Comparison of ENCODE assay signal across 21 cellular contexts in the genomic region with DNA sequence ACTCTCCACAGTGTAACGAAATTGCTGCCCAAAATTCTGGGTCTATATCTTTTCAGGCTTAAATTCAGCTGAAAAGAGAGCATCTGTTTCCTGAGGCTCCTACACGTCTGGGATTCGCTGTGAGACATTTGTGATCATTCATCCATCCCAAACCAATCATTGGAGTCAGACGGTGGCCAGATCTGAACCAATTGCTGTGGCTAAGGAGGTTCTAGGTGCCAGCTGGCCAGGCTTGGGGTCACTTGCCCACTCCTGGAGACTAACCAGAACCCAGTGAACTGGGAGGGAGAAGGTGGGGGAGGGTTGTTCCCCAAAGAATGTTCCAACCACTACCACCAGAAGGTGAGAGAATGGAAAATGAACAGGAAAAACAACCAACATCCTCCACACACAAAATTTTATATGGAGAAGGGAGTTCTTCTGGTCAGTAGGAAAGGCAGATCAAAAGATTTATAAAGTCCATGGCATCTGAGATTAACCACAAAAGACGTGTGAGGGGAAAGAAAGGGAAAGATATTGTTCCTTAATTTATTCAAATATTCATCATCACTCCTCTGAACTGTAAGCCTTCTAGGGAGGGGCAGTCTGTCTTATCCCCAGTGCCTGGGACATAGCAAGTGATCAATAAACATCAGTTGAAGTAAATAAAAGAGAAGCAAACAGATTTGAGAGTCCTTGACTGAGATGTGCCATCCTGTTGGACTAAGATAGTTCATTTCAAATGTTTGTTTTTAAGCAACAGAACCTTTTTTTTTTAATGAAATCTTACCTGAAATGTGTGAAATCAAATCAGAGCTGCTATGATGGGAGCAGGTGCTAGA. TPM values are rescaled to one million over a fixed set of nuclear protein-coding genes. Genes with fewer than 3 reads are reported as not detected.
DNase-seq lines count a peak whose midpoint lies in the region; ATAC-seq and TF ChIP-seq lines count a peak whose summit lies in the region.
"Had no signal": no experiment of that assay in that cellular context is flagged by ENCODE, and none has a peak within 500 bp of the region (broad histone marks: within the 10 kb centered on the region; RNA-seq: fewer than 3 reads in every experiment).

No MANE protein-coding gene starts in this region.

- H3K4me1 ChIP-seq in BLaER1 treated with 17β-estradiol and CSF1 and Interleukin-3, amounts not matched to agents 10 nM and 100 nM = peaks cover 29 to 40% (median 31%) of the 10 kb centered on the region in 10 experiments
- peaks cover 25% of the 10 kb centered on the region for H3K4me1 ChIP-seq in skeletal muscle satellite cell (ENCODE audit: control insufficient read depth, insufficient read depth, low read length)

- in situ Hi-C loops in GM13976 (cut with MboI; ENCODE audit: low sequenced_read_pairs, unreplicated experiment) = no loop called here

- peaks cover 15 to 25% (median 20%) of the 10 kb centered on the region in 11 experiments for H3K27me3 ChIP-seq in BLaER1 treated with 17β-estradiol and CSF1 and Interleukin-3, amounts not matched to agents 10 nM and 100 nM
- peaks cover 19% of the 10 kb centered on the region for H3K27me3 ChIP-seq in skeletal muscle satellite cell (ENCODE audit: control insufficient read depth, insufficient read depth, low read length)
- H3K27me3 ChIP-seq: brain microvascular endothelial cell had no signal

- peaks cover 4% of the 10 kb centered on the region for H3K9me3 Mint-ChIP-seq in glutamatergic neuron (ENCODE audit: unreplicated experiment)
- H3K9me3 Mint-ChIP-seq: activated CD8-positive, alpha-beta T cell treated with anti-CD3 and anti-CD28 coated beads for 36 hours; activated naive CD8-positive, alpha-beta T cell treated with anti-CD3 and anti-CD28 coated beads, Interleukin-2, amount 50 U/mL, for 24 hours had no signal

- H3K36me3 Mint-ChIP-seq in glutamatergic neuron (ENCODE audit: unreplicated experiment) = no peaks in the 10 kb centered on the region

- H4K20me1 ChIP-seq in BLaER1 treated with 17β-estradiol and CSF1 and Interleukin-3, amounts not matched to agents 10 nM and 100 nM = no peaks in the 10 kb centered on the region

- no peaks in the 10 kb centered on the region for H3K36me3 ChIP-seq in BLaER1 treated with 17β-estradiol and CSF1 and Interleukin-3, amounts not matched to agents 10 nM and 100 nM
- H3K36me3 ChIP-seq in skeletal muscle satellite cell (ENCODE audit: insufficient read depth, low read length) = no peaks in the 10 kb centered on the region
- H3K36me3 ChIP-seq: brain microvascular endothelial cell, gastroesophageal sphincter had no signal

- H3K4me3 ChIP-seq in BLaER1 treated with 17β-estradiol and CSF1 and Interleukin-3, amounts not matched to agents 10 nM and 100 nM = no peak overlapping the region
- H3K4me3 ChIP-seq in skeletal muscle satellite cell (ENCODE audit: low read length) = no peak overlapping the region
- H3K4me3 ChIP-seq: gastroesophageal sphincter, lung had no signal

- peak overlapping the region in 9 of 11 experiments; percentile 23 to 69 (median 59); a peak in 12 of 22 replicates for H3K27ac ChIP-seq in BLaER1 treated with 17β-estradiol and CSF1 and Interleukin-3, amounts not matched to agents 10 nM and 100 nM
- H3K27ac ChIP-seq: brain microvascular endothelial cell, gastroesophageal sphincter had no signal

- peaks cover 5% of the 10 kb centered on the region for H3K27me3 Mint-ChIP-seq in glutamatergic neuron (ENCODE audit: unreplicated experiment)

- peak overlapping the region; percentile 58 to 85 (median 73) for H3K4me2 ChIP-seq in BLaER1 treated with 17β-estradiol and CSF1 and Interleukin-3, amounts not matched to agents 10 nM and 100 nM
- H3K4me2 ChIP-seq in skeletal muscle satellite cell (ENCODE audit: low read length) = peak overlapping the region; percentile 50

- ATAC-seq in GM18867 (IDR thresholded peaks at IDR 0.05; ENCODE audit: unreplicated experiment) = no peak
- ATAC-seq: activated CD8-positive, alpha-beta T cell treated with anti-CD3 and anti-CD28 coated beads for 36 hours; activated naive CD8-positive, alpha-beta T cell treated with anti-CD3 and anti-CD28 coated beads, Interleukin-2, amount 50 U/mL, for 24 hours; esophagus mucosa; gastroesophageal sphincter had no signal

- H3K9ac ChIP-seq in BLaER1 treated with 17β-estradiol and CSF1 and Interleukin-3, amounts not matched to agents 10 nM and 100 nM = peak overlapping the region in 4 of 11 experiments; percentile 29 to 58 (median 48); a peak in 4 of 22 replicates
- H3K9ac ChIP-seq in skeletal muscle satellite cell (ENCODE audit: low read depth, low read length) = no peak overlapping the region

- peaks cover 0 to 13% (median 0%) of the 10 kb centered on the region in 11 experiments; a peak in 7 of 22 replicates for H3K9me3 ChIP-seq in BLaER1 treated with 17β-estradiol and CSF1 and Interleukin-3, amounts not matched to agents 10 nM and 100 nM (replicated peaks in 1 of 11)
- no peaks in the 10 kb centered on the region for H3K9me3 ChIP-seq in skeletal muscle satellite cell (replicated peaks; ENCODE audit: low read length)
- H3K9me3 ChIP-seq: gastroesophageal sphincter had no signal

- peak; percentile 9 for DNase-seq in NCI-H1694 (lab: John Stamatoyannopoulos, UW)
- DNase-seq in glutamatergic neuron = no peak
- no peak for DNase-seq in GM13976 (ENCODE audit: low spot score)
- DNase-seq in NCI-H2081 treated with DMSO at 0.1 percent for 48 hours (lab: John Stamatoyannopoulos, UW) = no peak
- DNase-seq: activated CD4-positive, CD25-positive, alpha-beta regulatory T cell treated with anti-CD3 and anti-CD28 coated beads, Interleukin-2, amount 50 U/mL, for 72 hours; activated CD8-positive, alpha-beta T cell treated with anti-CD3 and anti-CD28 coated beads for 36 hours; activated gamma-delta T cell; activated naive CD8-positive, alpha-beta T cell treated with anti-CD3 and anti-CD28 coated beads, Interleukin-2, amount 50 U/mL, for 24 hours; activated T-cell treated with anti-CD3 and anti-CD28 coated beads for 4 hours; effector CD8-positive, alpha-beta T cell; NCI-H1417 treated with DMSO at 0.1 percent for 48 hours; NCI-H748 treated with DMSO at 0.1 percent for 48 hours; nucleus accumbens; Right ventricle myocardium superior had no signal

- H3K27ac Mint-ChIP-seq in glutamatergic neuron (ENCODE audit: unreplicated experiment) = no peak overlapping the region
- H3K27ac Mint-ChIP-seq: activated CD8-positive, alpha-beta T cell treated with anti-CD3 and anti-CD28 coated beads for 36 hours; activated naive CD8-positive, alpha-beta T cell treated with anti-CD3 and anti-CD28 coated beads, Interleukin-2, amount 50 U/mL, for 24 hours had no signal

- H3K4me3 Mint-ChIP-seq in glutamatergic neuron (ENCODE audit: unreplicated experiment) = peak overlapping the region; percentile 20
- H3K4me3 Mint-ChIP-seq: activated CD8-positive, alpha-beta T cell treated with anti-CD3 and anti-CD28 coated beads for 36 hours; activated naive CD8-positive, alpha-beta T cell treated with anti-CD3 and anti-CD28 coated beads, Interleukin-2, amount 50 U/mL, for 24 hours had no signal

- H3K4me1 Mint-ChIP-seq in glutamatergic neuron (ENCODE audit: low read depth, unreplicated experiment) = peaks cover 3% of the 10 kb centered on the region

- TF ChIP-seq CTCF in glutamatergic neuron (IDR thresholded peaks at IDR 0.05; ENCODE audit: partially characterized antibody, unreplicated experiment) (no peak), GM13976 (IDR thresholded peaks at IDR 0.05; ENCODE audit: borderline replicate concordance, control extremely low read depth, extremely low read depth, insufficient read depth, missing control alignments) (no peak)

RNA-seq across cellular contexts. Expression of a gene that starts 3.0 kb away (rescaled TPM):
- 88.7 TPM for total RNA-seq in glutamatergic neuron (ENCODE audit: unreplicated experiment)
- total RNA-seq in skeletal muscle satellite cell (2012; rRNA removed) = 6.8 and 7.6 TPM in 2 replicates

RNA-seq across cellular contexts. Expression of a gene that starts 10.2 kb away (rescaled TPM):
- 18.5 TPM for total RNA-seq in glutamatergic neuron (ENCODE audit: unreplicated experiment)
- 8.1 and 13.8 TPM in 2 replicates for total RNA-seq in skeletal muscle satellite cell (2012; rRNA removed)

RNA-seq across cellular contexts. Expression of a gene that starts 13.5 kb away (rescaled TPM):
- total RNA-seq in glutamatergic neuron (ENCODE audit: unreplicated experiment) = 109 TPM
- total RNA-seq in skeletal muscle satellite cell (2012; rRNA removed) = 17.0 and 18.6 TPM in 2 replicates

RNA-seq across cellular contexts. Expression of a gene that starts 20.5 kb away (rescaled TPM):
- 50.9 TPM for total RNA-seq in glutamatergic neuron (ENCODE audit: unreplicated experiment)
- 43.5 and 46.6 TPM in 2 replicates for total RNA-seq in skeletal muscle satellite cell (2012; rRNA removed)

RNA-seq across cellular contexts. Expression of a gene that starts 23.2 kb away (rescaled TPM):
- total RNA-seq in glutamatergic neuron (ENCODE audit: unreplicated experiment) = 29.5 TPM
- total RNA-seq in skeletal muscle satellite cell (2012; rRNA removed) = 55.8 and 62.0 TPM in 2 replicates
